13 cellular contexts compared by ENCODE assay signal in the genomic region with DNA sequence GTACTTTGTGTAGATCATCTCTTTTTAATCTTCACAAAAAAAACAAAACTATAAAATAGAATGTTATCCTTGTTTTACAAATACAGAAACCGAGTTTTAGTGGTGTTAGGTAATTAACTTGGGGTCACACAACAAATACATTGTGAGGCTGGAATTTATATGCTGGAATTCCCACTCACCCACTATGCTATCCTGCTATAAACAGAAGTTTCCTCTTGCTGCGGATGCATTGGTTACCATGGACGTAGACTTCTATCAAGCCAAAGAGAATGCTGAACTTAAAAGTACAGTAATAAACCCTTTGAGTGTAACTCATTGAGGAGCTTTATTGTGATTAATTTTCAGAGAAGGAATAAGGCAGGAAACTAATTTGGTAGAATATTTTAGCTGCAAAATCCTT. TPM values are rescaled to one million over a fixed set of nuclear protein-coding genes. Genes with fewer than 3 reads are reported as not detected.
DNase-seq lines count a peak whose midpoint lies in the region; ATAC-seq and TF ChIP-seq lines count a peak whose summit lies in the region.
"Had no signal": no experiment of that assay in that cellular context is flagged by ENCODE, and none has a peak within 500 bp of the region (broad histone marks: within the 10 kb centered on the region; RNA-seq: fewer than 3 reads in every experiment).

No MANE protein-coding gene starts in this region.

- H3K4me3 ChIP-seq in uterus = no peak overlapping the region
- H3K4me3 ChIP-seq: esophagus squamous epithelium, psoas muscle had no signal

- H3K9me3 ChIP-seq in uterus = no peaks in the 10 kb centered on the region
- H3K9me3 ChIP-seq: esophagus squamous epithelium, psoas muscle had no signal

- ATAC-seq in GM19395 (IDR thresholded peaks at IDR 0.05; ENCODE audit: unreplicated experiment) (peak; percentile 11), HG03565 (IDR thresholded peaks at IDR 0.05; ENCODE audit: unreplicated experiment) (peak; percentile 10)
- no peak for ATAC-seq in effector memory CD8-positive, alpha-beta T cell (replicated peaks)
- ATAC-seq: psoas muscle had no signal

- no peaks in the 10 kb centered on the region for H3K9me3 Mint-ChIP-seq in effector memory CD8-positive, alpha-beta T cell
- H3K9me3 Mint-ChIP-seq: CD14-positive monocyte had no signal

- peak overlapping the region; percentile 46 to 99 for H3K27ac ChIP-seq in uterus
- H3K27ac ChIP-seq: psoas muscle had no signal

- no peak overlapping the region for H3K27ac Mint-ChIP-seq in effector memory CD8-positive, alpha-beta T cell

- TF ChIP-seq CTCF in uterus (IDR thresholded peaks at IDR 0.05) = no peak

- DNase-seq in fibroblast of peridontal ligament (ENCODE audit: extremely low read depth) = peak; percentile 12
- DNase-seq in uterus = no peak
- no peak for DNase-seq in NCI-H774 (lab: John Stamatoyannopoulos, UW)
- no peak for DNase-seq in effector memory CD8-positive, alpha-beta T cell
- DNase-seq in activated T-cell treated with anti-CD3 and anti-CD28 coated beads for 4 hours = no peak
- DNase-seq: DND-41, esophagus squamous epithelium, NCI-H1048, NCI-H2227 treated with DMSO at 0.1 percent for 48 hours, psoas muscle had no signal

- peaks cover 18% of the 10 kb centered on the region for H3K36me3 Mint-ChIP-seq in effector memory CD8-positive, alpha-beta T cell (ENCODE audit: insufficient read depth)

- intact Hi-C loops in uterus (cut with DNase I; ENCODE audit: low total_unique reads) = no loop called here

- no peaks in the 10 kb centered on the region for H3K36me3 ChIP-seq in uterus
- H3K36me3 ChIP-seq: esophagus squamous epithelium had no signal

- TF ChIP-seq POLR2A in uterus (IDR thresholded peaks at IDR 0.05) = no peak

- H3K4me1 Mint-ChIP-seq in effector memory CD8-positive, alpha-beta T cell (ENCODE audit: low read depth in 2 of 2) = peaks cover 0 to 2% of the 10 kb centered on the region in 2 donors

- H3K27me3 Mint-ChIP-seq in effector memory CD8-positive, alpha-beta T cell = no peaks in the 10 kb centered on the region

- no peaks in the 10 kb centered on the region for H3K27me3 ChIP-seq in uterus
- H3K27me3 ChIP-seq: esophagus squamous epithelium had no signal

- no peak overlapping the region for H3K4me3 Mint-ChIP-seq in effector memory CD8-positive, alpha-beta T cell
- H3K4me3 Mint-ChIP-seq: CD14-positive monocyte had no signal

- H3K4me1 ChIP-seq in uterus = peaks cover 13 to 17% of the 10 kb centered on the region in 2 donors

RNA-seq across cellular contexts. Expression of gene SNAP23, which starts 9.2 kb away (rescaled TPM):
- total RNA-seq in uterus = 100 to 1,000 TPM in 1 of 4 donors, 10 to 100 TPM in 3; 79.1 to 155 (median 84.2) TPM

RNA-seq across cellular contexts. Expression of gene ZNF106, which starts 13.7 kb away (rescaled TPM):
- total RNA-seq in uterus = 10 to 100 TPM; 56.6 to 95.0 (median 72.0) TPM

RNA-seq across cellular contexts. Expression of gene LRRC57, which starts 44.0 kb away (rescaled TPM):
- total RNA-seq in uterus = 10 to 100 TPM in 3 of 4 donors, 1 to 10 TPM in 1; 8.7 to 27.1 (median 21.9) TPM

RNA-seq across cellular contexts. Expression of gene HAUS2, which starts 44.0 kb away (rescaled TPM):
- 10 to 100 TPM in 2 of 4 donors, 1 to 10 TPM in 2; 3.5 to 28.1 (median 14.6) TPM for total RNA-seq in uterus
